ENCODE assay signal across 14 cellular contexts in the genomic region with DNA sequence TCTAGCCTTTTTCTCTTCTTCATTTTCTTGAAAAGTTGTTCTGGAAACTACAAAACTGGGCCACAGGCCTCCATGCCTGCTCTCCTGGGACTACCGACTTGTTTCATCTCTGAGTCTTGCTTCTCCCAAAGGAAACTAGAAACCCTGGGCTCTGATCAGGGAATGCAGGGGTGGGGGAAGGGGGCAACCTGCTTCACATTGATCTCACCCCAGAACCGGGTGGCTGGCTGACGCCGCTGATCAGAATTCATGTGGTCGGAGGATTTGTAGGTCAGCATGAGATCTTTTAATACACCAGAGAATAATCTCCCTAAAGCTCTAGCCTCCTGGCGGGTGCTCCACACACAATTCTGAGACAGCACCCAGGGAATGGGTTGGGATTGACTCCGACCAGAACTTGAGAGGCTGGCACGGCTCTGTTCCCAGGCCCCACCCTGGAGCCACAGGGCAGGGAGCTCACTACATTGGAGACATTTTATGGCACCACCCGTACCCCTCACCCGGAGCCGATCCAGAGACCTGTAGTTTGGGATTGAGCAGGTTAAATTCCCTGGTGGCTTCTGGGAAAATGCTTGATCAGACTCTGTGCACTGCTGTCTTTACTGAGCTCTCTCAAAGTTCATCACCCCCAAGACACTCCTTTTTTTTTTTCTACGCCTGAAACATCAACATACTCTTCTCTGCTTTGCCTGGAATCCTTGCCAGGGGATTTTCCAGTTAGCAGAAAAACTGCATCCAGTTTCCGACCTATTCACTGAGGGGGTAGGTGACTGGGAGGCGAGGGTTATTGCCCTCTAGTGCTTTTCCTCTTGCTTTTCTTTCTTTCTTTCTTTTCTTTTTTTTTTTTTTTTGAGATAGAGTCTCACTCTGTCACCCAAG. TPM values are rescaled to one million over a fixed set of nuclear protein-coding genes. Genes with fewer than 3 reads are reported as not detected.
A peak's percentile ranks its signal among the peaks of the same experiment; 100 is the strongest.
DNase-seq lines count a peak whose midpoint lies in the region; ATAC-seq, FAIRE-seq and TF ChIP-seq lines count a peak whose summit lies in the region.
"Had no signal": no experiment of that assay in that cellular context is flagged by ENCODE, and none has a peak within 500 bp of the region (broad histone marks: within the 10 kb centered on the region; RNA-seq: fewer than 3 reads in every experiment).

No MANE protein-coding gene starts in this region.

- CTCF ChIA-PET in A549 (lab: Yijun Ruan, JAX), result interaction anchor here (0.6 to 1.3 kb wide), 3 partner anchors 11 to 616 kb away, joined by 3 read pairs; no protein-coding TSS in a partner anchor

- H3K4me3 ChIP-seq in A549 (no peak overlapping the region), WERI-Rb-1 (ENCODE audit: low read depth, low read length) (peak overlapping the region; percentile 13), pancreas (no peak overlapping the region)

- peak overlapping the region; percentile 21; the same call in 1 of the 3 replicates for H3K4me2 ChIP-seq in A549

- intact Hi-C loops in pancreas (cut with DNase I), result no loop called here

- no peak for FAIRE-seq in A549 (lab: Jason Lieb, UNC)
- no peak for FAIRE-seq in pancreas (lab: Jason Lieb, UNC)
- FAIRE-seq: G401.6, H54 had no signal

- ATAC-seq in A549, result peak in 1 of 2 experiments; percentile 33; a peak in 2 of 6 replicates
- peak in 2 of 4 donors; percentile 39 to 43 for ATAC-seq in pancreas
- no peak for ATAC-seq in HG03571 (IDR thresholded peaks at IDR 0.05; ENCODE audit: unreplicated experiment)
- ATAC-seq in GM19035 (IDR thresholded peaks at IDR 0.05; ENCODE audit: unreplicated experiment), result no peak
- ATAC-seq: stimulated activated naive B cell treated with anti-CD40 and anti-IgM and Interleukin-4, amounts not matched to agents 10 μg/mL and 1 μg/mL and 100 μg/mL, for 72 hours had no signal

- WGBS in A549 (ENCODE audit: missing lambda C conversion rate), result 61% methylated on average over 11 of the region's 14 CpGs
- 64 to 68% methylated on average over 14 of the region's 14 CpGs for WGBS in pancreas, 2 donors

- no peaks in the 10 kb centered on the region for H3K9me3 ChIP-seq in A549
- H3K9me3 ChIP-seq in WERI-Rb-1 (ENCODE audit: severe bottlenecking), result no peaks in the 10 kb centered on the region
- H3K9me3 ChIP-seq in pancreas, result no peaks in the 10 kb centered on the region

- H3K27ac ChIP-seq in A549 (peak overlapping the region in 1 of 2 experiments; percentile 62; a peak in 3 of 6 replicates), WERI-Rb-1 (peak overlapping the region; percentile 79), pancreas (peak overlapping the region in 3 of 4 donors; percentile 38 to 70 (median 70))

- no peak for TF ChIP-seq POLR2A in A549 (IDR thresholded peaks at IDR 0.05; ENCODE audit: low read length)

- no peak for TF ChIP-seq CTCF in A549 (IDR thresholded peaks at IDR 0.05)
- TF ChIP-seq CTCF in WERI-Rb-1 (IDR thresholded peaks at IDR 0.05; ENCODE audit: low read depth, low read length), result no peak
- TF ChIP-seq CTCF in pancreas (IDR thresholded peaks at IDR 0.05), result no peak

- H3K27me3 ChIP-seq in WERI-Rb-1 (ENCODE audit: insufficient read depth, low read depth, severe bottlenecking) (no peaks in the 10 kb centered on the region), pancreas (no peaks in the 10 kb centered on the region)

- TF ChIP-seq RAD21 in A549 (conservative IDR thresholded peaks at IDR 0.05 in 1 of 2, IDR thresholded peaks at IDR 0.05 in 1 of 2), result no peak

- H3K4me1 ChIP-seq in A549 (peaks cover 10% of the 10 kb centered on the region; the same call in 2 of the 3 replicates), pancreas (peaks cover 2 to 6% (median 5%) of the 10 kb centered on the region in 3 donors)

- TF ChIP-seq EP300 in A549 (IDR thresholded peaks at IDR 0.05), result no peak

- no peaks in the 10 kb centered on the region for H3K36me3 ChIP-seq in WERI-Rb-1
- no peaks in the 10 kb centered on the region for H3K36me3 ChIP-seq in pancreas

- peak in 1 of 2 experiments; percentile 19 for DNase-seq in A549 (ENCODE audit: low read depth in 1 of 2, low spot score in 1 of 2)
- DNase-seq in WERI-Rb-1, result peak; percentile 93
- DNase-seq in glomerular visceral epithelial cell (ENCODE audit: extremely low spot score), result peak; percentile 54
- no peak for DNase-seq in pancreas
- no peak for DNase-seq in mesenteric fat pad (ENCODE audit: low spot score)
- DNase-seq in HuH-7.5 (ENCODE audit: low spot score), result no peak
- DNase-seq: activated CD4-positive, alpha-beta memory T cell treated with anti-CD3 and anti-CD28 coated beads, Interleukin-2, amount 10 ng/mL, durations not matched to agents 7 days and 5 days; activated naive CD8-positive, alpha-beta T cell treated with anti-CD3 and anti-CD28 coated beads, Interleukin-2, amount 10 ng/mL, durations not matched to agents 7 days and 5 days; NCI-H524; stimulated activated naive B cell treated with anti-CD40 and anti-IgM and Interleukin-4, amounts not matched to agents 10 μg/mL and 1 μg/mL and 100 μg/mL, for 72 hours had no signal

- POLR2A ChIA-PET in A549 (lab: Yijun Ruan, JAX), result no interaction called here

TF ChIP-seq in A549, 52 proteins besides CTCF, POLR2A, EP300 and RAD21:
- TF ChIP-seq NPAS2 (CRISPR knock-in tag; IDR thresholded peaks at IDR 0.05; ENCODE audit: borderline replicate concordance) (no peak), HDAC2 (IDR thresholded peaks at IDR 0.05) (no peak), ZC3H11A (IDR thresholded peaks at IDR 0.05) (no peak), SREBF2 (IDR thresholded peaks at IDR 0.05) (no peak), GATA3 (IDR thresholded peaks at IDR 0.05; ENCODE audit: borderline replicate concordance) (no peak), FOSB (CRISPR knock-in tag; IDR thresholded peaks at IDR 0.05) (no peak), ZSCAN20 (CRISPR knock-in tag; IDR thresholded peaks at IDR 0.05) (no peak), RNF2 (IDR thresholded peaks at IDR 0.05; ENCODE audit: borderline replicate concordance, low read depth) (no peak), FOSL2 (IDR thresholded peaks at IDR 0.05) (no peak), FOSL2 (CRISPR knock-in tag; IDR thresholded peaks at IDR 0.05) (no peak), POLR2AphosphoS2 (conservative IDR thresholded peaks at IDR 0.05; ENCODE audit: low read length) (no peak), SMC3 (IDR thresholded peaks at IDR 0.05) (no peak)

RNA-seq across cellular contexts. Expression of a gene that starts 12.2 kb away (rescaled TPM):
- 3.5 and 4.1 TPM in 2 replicates for polyA plus RNA-seq in A549 (2011; rRNA removed)
- 5.9 and 8.0 TPM in 2 replicates for polyA plus RNA-seq in A549 (2012; cell fraction: cytosol; rRNA removed)
- 15.0 and 18.0 TPM in 2 replicates for polyA plus RNA-seq in A549 (2012; cell fraction: nucleus; rRNA removed)
- 4.1 to 5.2 TPM (median 4.4 TPM) in 3 replicates for polyA plus RNA-seq in A549 (2017; fragmentation: RNase III; extraction: RNeasy Plus Mini Kit Qiagen cat#74134 plus additional on column Dnase treatment)
- 7.6 and 10.9 TPM in 2 replicates for polyA minus RNA-seq in A549 (2011; rRNA and poly(A)+ RNA removed)
- total RNA-seq in pancreas, result 10 to 100 TPM; 36.2 to 58.7 (median 48.2) TPM
- 100 to 1,000 TPM; 103 to 104 TPM for polyA plus RNA-seq in pancreas
- 37.0 TPM for total RNA-seq in mesenteric fat pad
- total RNA-seq: activated CD4-positive, alpha-beta memory T cell treated with anti-CD3 and anti-CD28 coated beads, Interleukin-2, amount 10 ng/mL, durations not matched to agents 7 days and 5 days had no signal

Comparison
In these comparisons a context has a peak if more than half of its experiments do, and no peak if none do; other contexts are left out.
1. DNase-seq: peak in WERI-Rb-1 (single experiment) and glomerular visceral epithelial cell (single experiment); none in pancreas (0 of 6), mesenteric fat pad (single experiment) and HuH-7.5 (single experiment).